Comparison of ENCODE assay signal across 21 cellular contexts in the genomic region with DNA sequence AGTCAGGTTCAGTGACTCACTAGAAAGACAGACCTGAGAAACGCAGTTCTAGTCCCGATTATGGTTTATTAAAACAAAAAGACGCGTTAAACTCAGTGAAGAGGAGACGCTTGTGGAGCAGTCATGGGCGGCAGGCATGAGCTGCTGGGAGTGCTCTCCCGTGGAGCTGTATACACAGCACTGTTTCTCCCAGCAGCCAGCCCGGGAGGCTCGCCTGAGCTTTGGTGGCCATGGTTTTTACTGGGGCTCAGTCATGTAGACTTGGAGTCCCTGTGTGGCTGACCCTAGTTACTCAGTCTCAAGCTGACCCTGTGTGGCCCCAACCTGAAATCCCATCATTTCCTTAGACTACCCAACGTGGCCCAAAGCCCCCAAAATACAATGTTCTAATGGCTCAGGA. TPM values are rescaled to one million over a fixed set of nuclear protein-coding genes. Genes with fewer than 3 reads are reported as not detected.
"Had no signal": no experiment of that assay in that cellular context is flagged by ENCODE, and none has a peak within 500 bp of the region (broad histone marks: within the 10 kb centered on the region; RNA-seq: fewer than 3 reads in every experiment).

No MANE protein-coding gene starts in this region.

- H3K4me1 ChIP-seq: SJSA1 had no signal

- H3K4me3 ChIP-seq: SJSA1, SK-N-MC had no signal

- H3K9me3 ChIP-seq: SJSA1 had no signal

- H3K27ac ChIP-seq: SJSA1, SK-N-MC had no signal

- H3K36me3 ChIP-seq: SJSA1 had no signal

- DNase-seq: KBM-7, MV-4-11, NCI-H1048, NCI-H1105, NCI-H1436 treated with DMSO at 0.1 percent for 48 hours, NCI-H1694, NCI-H187 treated with DMSO at 0.1 percent for 48 hours, NCI-H2029 treated with DMSO at 0.1 percent for 48 hours, NCI-H2227 treated with DMSO at 0.1 percent for 48 hours, NCI-H446, NCI-H510A, NCI-H524 treated with DMSO at 0.1 percent for 48 hours, NCI-H69, NCI-H774, RPMI8226, SIG-M5 had no signal

RNA-seq across cellular contexts. Expression of a gene that starts 41.2 kb away (rescaled TPM):
- total RNA-seq: HT-29, LHCN-M2, MCF 10A, SJSA1 had no signal
